Comparison of ENCODE assay signal across 29 cellular contexts in genomic region chr2:76275788-76276187, GRCh38.
"Had no signal": no experiment of that assay in that cellular context is flagged by ENCODE, and none has a peak within 500 bp of the region (broad histone marks: within the 10 kb centered on the region; RNA-seq: fewer than 3 reads in every experiment).

No MANE protein-coding gene starts in this region.

- H3K36me3 ChIP-seq: neutrophil, pancreas, prostate gland, right lobe of liver, sigmoid colon, suprapubic skin, tibial artery, transverse colon, upper lobe of right lung, uterus had no signal

- ATAC-seq: naive thymus-derived CD8-positive, alpha-beta T cell; natural killer cell treated with Interleukin-12 subunit alpha and Interleukin-12 subunit beta and Interleukin-15 and Interleukin-18, amount 100 ng/mL, for 72 hours; pancreas; right cardiac atrium; right lobe of liver; stimulated activated effector memory CD8-positive, alpha-beta T cell treated with anti-CD3 and anti-CD28 coated beads, Interleukin-12 subunit alpha, Interleukin-12 subunit beta, amount 100 ng/mL, for 72 hours; stimulated activated naive B cell treated with anti-CD40 and anti-IgM and Interleukin-4, amounts not matched to agents 10 μg/mL and 1 μg/mL and 100 μg/mL, for 72 hours; stimulated activated naive CD8-positive, alpha-beta T cell treated with anti-CD3 and anti-CD28 coated beads, Interleukin-15, amount 100 ng/mL, for 72 hours; upper lobe of right lung had no signal

- H3K4me1 ChIP-seq: pancreas, prostate gland, right lobe of liver, sigmoid colon, suprapubic skin, testis, tibial artery, transverse colon, upper lobe of right lung, uterus had no signal

- H3K9me3 ChIP-seq: neutrophil, pancreas, prostate gland, sigmoid colon, suprapubic skin, testis, tibial artery, transverse colon, upper lobe of right lung, uterus had no signal

- DNase-seq: naive thymus-derived CD8-positive, alpha-beta T cell; nephron progenitor cell; nucleus accumbens; pancreas; retina; right cardiac atrium; right lobe of liver; sigmoid colon; small intestine; stimulated activated CD4-positive, alpha-beta T cell treated with anti-CD3 and anti-CD28 coated beads, Interleukin-15, amount 100 ng/mL, for 24 hours; stimulated activated CD4-positive, alpha-beta T cell treated with anti-CD3 and anti-CD28 coated beads, Interleukin-2, amount 100 ng/mL, for 24 hours; stimulated activated CD4-positive, alpha-beta T cell treated with anti-CD3 and anti-CD28 coated beads, Interleukin-2, amount 100 ng/mL, for 48 hours; stimulated activated CD4-positive, alpha-beta T cell treated with anti-CD3 and anti-CD28 coated beads, Interleukin-4, amount 100 ng/mL, for 24 hours; stimulated activated naive B cell treated with anti-CD40 and anti-IgM and Interleukin-4, amounts not matched to agents 10 μg/mL and 1 μg/mL and 100 μg/mL, for 72 hours; stimulated activated naive CD4-positive, alpha-beta T cell treated with Interleukin-2 at 50 U/mL for 16 hours; stimulated activated naive CD8-positive, alpha-beta T cell treated with anti-CD3 and anti-CD28 coated beads, Interleukin-15, amount 100 ng/mL, for 72 hours; substantia nigra; testis; tibial artery; transverse colon; upper lobe of right lung; uterus had no signal

- H3K27ac Mint-ChIP-seq: naive thymus-derived CD8-positive, alpha-beta T cell; natural killer cell treated with Interleukin-12 subunit alpha and Interleukin-12 subunit beta and Interleukin-15 and Interleukin-18, amount 100 ng/mL, for 72 hours; nephron progenitor cell; stimulated activated effector memory CD8-positive, alpha-beta T cell treated with anti-CD3 and anti-CD28 coated beads, Interleukin-12 subunit alpha, Interleukin-12 subunit beta, amount 100 ng/mL, for 72 hours; stimulated activated naive B cell treated with anti-CD40 and anti-IgM and Interleukin-4, amounts not matched to agents 10 μg/mL and 1 μg/mL and 100 μg/mL, for 72 hours; stimulated activated naive CD8-positive, alpha-beta T cell treated with anti-CD3 and anti-CD28 coated beads, Interleukin-15, amount 100 ng/mL, for 72 hours; type B pancreatic cell had no signal

- H3K4me3 Mint-ChIP-seq: naive thymus-derived CD8-positive, alpha-beta T cell; natural killer cell treated with Interleukin-12 subunit alpha and Interleukin-12 subunit beta and Interleukin-15 and Interleukin-18, amount 100 ng/mL, for 72 hours; nephron progenitor cell; neural crest cell; stimulated activated effector memory CD8-positive, alpha-beta T cell treated with anti-CD3 and anti-CD28 coated beads, Interleukin-12 subunit alpha, Interleukin-12 subunit beta, amount 100 ng/mL, for 72 hours; stimulated activated naive B cell treated with anti-CD40 and anti-IgM and Interleukin-4, amounts not matched to agents 10 μg/mL and 1 μg/mL and 100 μg/mL, for 72 hours; stimulated activated naive CD8-positive, alpha-beta T cell treated with anti-CD3 and anti-CD28 coated beads, Interleukin-15, amount 100 ng/mL, for 72 hours; type B pancreatic cell had no signal

- FAIRE-seq: pancreas, small intestine had no signal

- H3K27ac ChIP-seq: neutrophil, pancreas, prostate gland, right lobe of liver, sigmoid colon, suprapubic skin, testis, tibial artery, transverse colon, upper lobe of right lung, uterus had no signal

- H3K27me3 Mint-ChIP-seq: natural killer cell treated with Interleukin-12 subunit alpha and Interleukin-12 subunit beta and Interleukin-15 and Interleukin-18, amount 100 ng/mL, for 72 hours; stimulated activated naive B cell treated with anti-CD40 and anti-IgM and Interleukin-4, amounts not matched to agents 10 μg/mL and 1 μg/mL and 100 μg/mL, for 72 hours; stimulated activated naive CD8-positive, alpha-beta T cell treated with anti-CD3 and anti-CD28 coated beads, Interleukin-15, amount 100 ng/mL, for 72 hours; type B pancreatic cell had no signal

- H3K9me3 Mint-ChIP-seq: nephron progenitor cell, type B pancreatic cell had no signal

- H3K27me3 ChIP-seq: neutrophil, pancreas, right lobe of liver, sigmoid colon, suprapubic skin, testis, tibial artery, transverse colon, upper lobe of right lung, uterus had no signal

- H3K4me1 Mint-ChIP-seq: naive thymus-derived CD8-positive, alpha-beta T cell; stimulated activated effector memory CD8-positive, alpha-beta T cell treated with anti-CD3 and anti-CD28 coated beads, Interleukin-12 subunit alpha, Interleukin-12 subunit beta, amount 100 ng/mL, for 72 hours; stimulated activated naive B cell treated with anti-CD40 and anti-IgM and Interleukin-4, amounts not matched to agents 10 μg/mL and 1 μg/mL and 100 μg/mL, for 72 hours; stimulated activated naive CD8-positive, alpha-beta T cell treated with anti-CD3 and anti-CD28 coated beads, Interleukin-15, amount 100 ng/mL, for 72 hours had no signal

- H3K36me3 Mint-ChIP-seq: naive thymus-derived CD8-positive, alpha-beta T cell; stimulated activated effector memory CD8-positive, alpha-beta T cell treated with anti-CD3 and anti-CD28 coated beads, Interleukin-12 subunit alpha, Interleukin-12 subunit beta, amount 100 ng/mL, for 72 hours; stimulated activated naive B cell treated with anti-CD40 and anti-IgM and Interleukin-4, amounts not matched to agents 10 μg/mL and 1 μg/mL and 100 μg/mL, for 72 hours; type B pancreatic cell had no signal

- H3K4me3 ChIP-seq: pancreas, prostate gland, right lobe of liver, sigmoid colon, suprapubic skin, testis, tibial artery, transverse colon, upper lobe of right lung, uterus had no signal
